11 cellular contexts compared by ENCODE assay signal in genomic region chr17:61235821-61236197, GRCh38.
DNase-seq lines count a peak whose midpoint lies in the region; ATAC-seq and TF ChIP-seq lines count a peak whose summit lies in the region.
"Had no signal": no experiment of that assay in that cellular context is flagged by ENCODE, and none has a peak within 500 bp of the region (broad histone marks: within the 10 kb centered on the region; RNA-seq: fewer than 3 reads in every experiment).

No MANE protein-coding gene starts in this region.

- peaks cover 4% of the 10 kb centered on the region for H3K4me1 Mint-ChIP-seq in glutamatergic neuron (ENCODE audit: low read depth, unreplicated experiment)

- H3K27ac ChIP-seq in brain microvascular endothelial cell (peak overlapping the region; percentile 27), substantia nigra (ENCODE audit: low read depth, low read length, poor library complexity, severe bottlenecking) (peak overlapping the region; percentile 52)
- H3K27ac ChIP-seq: body of pancreas had no signal

- no peaks in the 10 kb centered on the region for H3K27me3 ChIP-seq in brain microvascular endothelial cell (replicated peaks)
- H3K27me3 ChIP-seq: body of pancreas had no signal

- no peak overlapping the region for H3K27ac Mint-ChIP-seq in glutamatergic neuron (ENCODE audit: unreplicated experiment)

- no peaks in the 10 kb centered on the region for H3K36me3 ChIP-seq in brain microvascular endothelial cell (replicated peaks)

- in situ Hi-C loops in brain microvascular endothelial cell (cut with HindIII; ENCODE audit: low pct_ligation_motif_present, low sequenced_read_pairs): no loop called here

- peak; percentile 42 for ATAC-seq in left colon
- ATAC-seq in HG03354 (IDR thresholded peaks at IDR 0.05; ENCODE audit: poor library complexity, severe bottlenecking, unreplicated experiment): no peak
- ATAC-seq in GM19023 (IDR thresholded peaks at IDR 0.05; ENCODE audit: unreplicated experiment): no peak
- ATAC-seq: body of pancreas had no signal

- intact Hi-C loops in left colon (cut with DNase I, micrococcal nuclease): no loop called here

- H3K9me3 Mint-ChIP-seq in glutamatergic neuron (ENCODE audit: unreplicated experiment): peaks cover 3% of the 10 kb centered on the region

- no peaks in the 10 kb centered on the region for H3K36me3 Mint-ChIP-seq in glutamatergic neuron (ENCODE audit: unreplicated experiment)

- H3K4me3 Mint-ChIP-seq in glutamatergic neuron (ENCODE audit: unreplicated experiment): no peak overlapping the region

- peak; percentile 24 to 35 for DNase-seq in NCI-H526 (lab: John Stamatoyannopoulos, UW)
- DNase-seq in NCI-H526 treated with DMSO at 0.1 percent for 48 hours (lab: John Stamatoyannopoulos, UW): no peak
- DNase-seq in brain microvascular endothelial cell: peak; percentile 77
- DNase-seq in left colon: no peak
- peak in 25 of 49 donors; percentile 1 to 60 (median 14) for DNase-seq in substantia nigra (lab: John Stamatoyannopoulos, UW)
- DNase-seq in glutamatergic neuron: no peak
- DNase-seq: ACHN, NCI-H226 had no signal

- H3K4me3 ChIP-seq in brain microvascular endothelial cell (ENCODE audit: low read depth, low read length): no peak overlapping the region
- H3K4me3 ChIP-seq: body of pancreas had no signal

- no peak for TF ChIP-seq CTCF in brain microvascular endothelial cell (IDR thresholded peaks at IDR 0.05; ENCODE audit: low read depth, low read length, missing control alignments)
- TF ChIP-seq CTCF in glutamatergic neuron (IDR thresholded peaks at IDR 0.05; ENCODE audit: partially characterized antibody, unreplicated experiment): no peak

- H3K27me3 Mint-ChIP-seq in glutamatergic neuron (ENCODE audit: unreplicated experiment): peaks cover 1% of the 10 kb centered on the region

Comparison
In these comparisons a context has a peak if more than half of its experiments do, and no peak if none do; other contexts are left out.
1. DNase-seq: peak in NCI-H526 (2 of 2), brain microvascular endothelial cell (single experiment) and substantia nigra (25 of 49); none in NCI-H526 treated with DMSO at 0.1 percent for 48 hours (single experiment), left colon (0 of 2) and glutamatergic neuron (single experiment).